In the genomic region with DNA sequence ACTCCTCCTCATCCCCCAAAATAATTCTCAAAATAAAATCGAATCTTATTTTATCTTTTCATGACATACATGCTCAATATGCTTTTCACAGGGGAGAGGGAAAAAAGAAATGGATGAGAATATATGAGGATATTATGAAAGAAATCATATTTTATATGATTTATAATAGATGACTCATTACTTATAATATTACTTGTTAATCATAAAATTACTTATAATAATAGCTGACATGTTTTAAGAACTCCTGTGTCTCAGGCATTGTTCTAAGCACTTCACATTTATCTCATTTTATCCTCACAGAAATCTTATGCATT, we compare ENCODE assay signal across 1 cellular context.
TF ChIP-seq lines count a peak whose summit lies in the region.

No MANE protein-coding gene starts in this region.

TF ChIP-seq in K562, 482 proteins besides CTCF, POLR2A, EP300 and RAD21:
- TF ChIP-seq ATF1 (CRISPR knock-in tag; IDR thresholded peaks at IDR 0.05) (no peak), ATF1 (tag; IDR thresholded peaks at IDR 0.05) (0 out of 2 replicates have a peak, but pooled peaks have one; percentile 0), CCAR2 (IDR thresholded peaks at IDR 0.05; ENCODE audit: low read depth, low read length) (no peak)
- TF ChIP-seq, protein P1, sequence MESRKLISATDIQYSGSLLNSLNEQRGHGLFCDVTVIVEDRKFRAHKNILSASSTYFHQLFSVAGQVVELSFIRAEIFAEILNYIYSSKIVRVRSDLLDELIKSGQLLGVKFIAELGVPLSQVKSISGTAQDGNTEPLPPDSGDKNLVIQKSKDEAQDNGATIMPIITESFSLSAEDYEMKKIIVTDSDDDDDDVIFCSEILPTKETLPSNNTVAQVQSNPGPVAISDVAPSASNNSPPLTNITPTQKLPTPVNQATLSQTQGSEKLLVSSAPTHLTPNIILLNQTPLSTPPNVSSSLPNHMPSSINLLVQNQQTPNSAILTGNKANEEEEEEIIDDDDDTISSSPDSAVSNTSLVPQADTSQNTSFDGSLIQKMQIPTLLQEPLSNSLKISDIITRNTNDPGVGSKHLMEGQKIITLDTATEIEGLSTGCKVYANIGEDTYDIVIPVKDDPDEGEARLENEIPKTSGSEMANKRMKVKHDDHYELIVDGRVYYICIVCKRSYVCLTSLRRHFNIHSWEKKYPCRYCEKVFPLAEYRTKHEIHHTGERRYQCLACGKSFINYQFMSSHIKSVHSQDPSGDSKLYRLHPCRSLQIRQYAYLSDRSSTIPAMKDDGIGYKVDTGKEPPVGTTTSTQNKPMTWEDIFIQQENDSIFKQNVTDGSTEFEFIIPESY (CRISPR knock-in tag; IDR thresholded peaks at IDR 0.05), result no peak
- TF ChIP-seq, protein P2, sequence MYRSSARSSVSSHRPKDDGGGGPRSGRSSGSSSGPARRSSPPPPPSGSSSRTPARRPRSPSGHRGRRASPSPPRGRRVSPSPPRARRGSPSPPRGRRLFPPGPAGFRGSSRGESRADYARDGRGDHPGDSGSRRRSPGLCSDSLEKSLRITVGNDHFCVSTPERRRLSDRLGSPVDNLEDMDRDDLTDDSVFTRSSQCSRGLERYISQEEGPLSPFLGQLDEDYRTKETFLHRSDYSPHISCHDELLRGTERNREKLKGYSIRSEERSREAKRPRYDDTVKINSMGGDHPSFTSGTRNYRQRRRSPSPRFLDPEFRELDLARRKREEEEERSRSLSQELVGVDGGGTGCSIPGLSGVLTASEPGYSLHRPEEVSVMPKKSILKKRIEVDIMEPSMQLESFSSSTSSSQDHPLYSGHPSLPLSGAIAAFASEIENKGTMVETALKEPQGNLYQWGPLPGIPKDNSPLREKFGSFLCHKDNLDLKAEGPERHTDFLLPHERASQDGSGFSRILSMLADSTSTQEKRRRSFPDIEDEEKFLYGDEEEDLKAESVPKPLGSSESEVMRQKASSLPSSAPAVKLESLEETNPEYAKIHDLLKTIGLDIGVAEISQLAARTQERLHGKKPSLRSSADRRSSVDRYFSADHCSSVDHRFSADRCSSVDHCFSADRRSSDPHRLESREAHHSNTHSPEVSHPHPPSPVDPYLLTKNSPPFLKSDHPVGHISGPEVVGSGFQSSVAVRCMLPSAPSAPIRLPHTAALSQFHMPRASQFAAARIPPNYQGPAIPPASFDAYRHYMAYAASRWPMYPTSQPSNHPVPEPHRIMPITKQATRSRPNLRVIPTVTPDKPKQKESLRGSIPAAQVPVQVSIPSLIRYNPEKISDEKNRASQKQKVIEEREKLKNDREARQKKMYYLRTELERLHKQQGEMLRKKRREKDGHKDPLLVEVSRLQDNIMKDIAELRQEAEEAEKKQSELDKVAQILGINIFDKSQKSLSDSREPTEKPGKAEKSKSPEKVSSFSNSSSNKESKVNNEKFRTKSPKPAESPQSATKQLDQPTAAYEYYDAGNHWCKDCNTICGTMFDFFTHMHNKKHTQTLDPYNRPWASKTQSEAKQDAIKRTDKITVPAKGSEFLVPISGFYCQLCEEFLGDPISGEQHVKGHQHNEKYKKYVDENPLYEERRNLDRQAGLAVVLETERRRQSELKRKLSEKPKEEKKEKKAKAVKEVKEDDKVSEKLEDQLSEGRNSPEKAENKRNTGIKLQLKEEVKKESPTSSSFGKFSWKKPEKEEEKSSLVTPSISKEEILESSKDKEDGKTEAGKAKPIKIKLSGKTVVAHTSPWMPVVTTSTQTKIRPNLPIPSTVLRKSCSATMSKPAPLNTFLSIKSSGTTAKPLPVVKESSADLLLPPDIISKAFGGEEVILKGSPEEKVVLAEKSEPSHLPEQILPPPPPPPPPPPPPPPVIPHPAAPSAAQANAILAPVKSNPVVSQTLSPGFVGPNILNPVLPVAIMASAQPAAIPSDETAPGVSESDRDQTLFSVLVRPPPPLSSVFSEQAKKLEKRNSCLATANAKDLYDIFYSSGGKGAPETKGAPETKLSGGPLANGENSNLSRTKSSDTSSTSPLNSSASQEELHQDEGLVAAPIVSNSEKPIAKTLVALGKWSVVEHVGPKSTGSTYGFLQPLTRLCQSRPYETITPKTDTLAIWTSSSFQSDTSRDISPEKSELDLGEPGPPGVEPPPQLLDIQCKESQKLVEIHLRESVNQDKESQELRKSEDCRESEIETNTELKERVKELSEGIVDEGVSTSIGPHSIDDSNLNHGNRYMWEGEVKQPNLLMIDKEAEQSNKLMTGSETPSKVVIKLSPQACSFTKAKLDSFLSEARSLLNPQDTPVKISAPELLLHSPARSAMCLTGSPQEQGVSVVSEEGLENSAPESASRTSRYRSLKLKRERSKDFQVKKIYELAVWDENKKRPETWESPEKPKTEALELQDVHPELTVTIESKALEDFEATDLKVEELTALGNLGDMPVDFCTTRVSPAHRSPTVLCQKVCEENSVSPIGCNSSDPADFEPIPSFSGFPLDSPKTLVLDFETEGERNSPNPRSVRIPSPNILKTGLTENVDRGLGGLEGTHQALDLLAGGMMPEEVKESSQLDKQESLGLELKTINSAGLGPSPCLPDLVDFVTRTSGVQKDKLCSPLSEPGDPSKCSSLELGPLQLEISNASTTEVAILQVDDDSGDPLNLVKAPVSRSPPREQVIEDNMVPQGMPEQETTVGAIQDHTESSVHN (IDR thresholded peaks at IDR 0.05; ENCODE audit: borderline replicate concordance in 1 of 2, low read depth in 1 of 2), result no peak
